ENCODE assay signal across 12 cellular contexts in the genomic region with DNA sequence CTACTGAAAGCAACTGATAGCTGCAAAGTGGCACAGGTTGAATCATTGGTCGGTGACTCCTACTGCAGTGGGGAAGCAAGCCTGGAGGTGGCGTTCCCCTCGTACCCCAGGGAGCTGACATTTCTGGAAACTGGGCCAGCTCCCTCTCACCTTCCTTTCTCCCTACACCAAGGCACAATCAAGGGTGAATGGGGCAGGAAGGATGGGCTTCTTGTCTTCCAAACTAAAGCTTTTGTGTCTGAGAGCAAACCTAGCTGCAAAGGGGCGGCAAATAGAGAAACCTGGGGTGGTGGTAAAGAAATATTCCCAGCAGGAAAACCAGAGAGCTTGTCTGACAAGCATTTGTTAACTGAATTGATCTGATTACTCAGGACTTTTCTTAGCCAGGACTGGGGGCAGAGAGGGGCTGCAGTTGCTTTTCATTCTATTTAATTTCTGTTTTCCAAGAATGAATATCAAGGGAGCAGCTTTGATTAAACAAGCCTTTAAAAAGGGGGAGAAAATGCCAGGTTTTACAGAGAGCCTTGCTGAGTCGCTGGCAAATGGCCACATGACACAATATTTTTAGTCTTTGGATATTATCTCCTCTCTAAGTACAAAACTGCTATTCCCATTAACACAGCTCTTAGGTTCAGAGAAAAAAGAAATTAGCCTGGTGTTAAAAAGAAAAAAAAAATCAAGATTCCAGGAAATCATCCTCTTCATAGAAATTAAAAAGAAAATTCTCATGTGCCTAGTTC. TPM values are rescaled to one million over a fixed set of nuclear protein-coding genes. Genes with fewer than 3 reads are reported as not detected.
DNase-seq lines count a peak whose midpoint lies in the region; ATAC-seq and TF ChIP-seq lines count a peak whose summit lies in the region.
"Had no signal": no experiment of that assay in that cellular context is flagged by ENCODE, and none has a peak within 500 bp of the region (broad histone marks: within the 10 kb centered on the region; RNA-seq: fewer than 3 reads in every experiment).

No MANE protein-coding gene starts in this region.

- H3K27ac Mint-ChIP-seq in activated naive CD4-positive, alpha-beta T cell treated with anti-CD3 and anti-CD28 coated beads, Interleukin-2, amount 50 U/mL, for 72 hours, result no peak overlapping the region
- H3K27ac Mint-ChIP-seq: IgD-negative memory B cell had no signal

- H3K27ac ChIP-seq in HUES48 (ENCODE audit: low read depth, low read length), result peak overlapping the region; percentile 88
- H3K27ac ChIP-seq in SK-N-MC, result peak overlapping the region; percentile 55
- H3K27ac ChIP-seq in fibroblast of lung (ENCODE audit: insufficient read depth, low read length), result no peak overlapping the region
- H3K27ac ChIP-seq: suprapubic skin had no signal

- H3K79me2 ChIP-seq in fibroblast of lung (ENCODE audit: control insufficient read depth, insufficient read depth, low read length), result no peaks in the 10 kb centered on the region

- H3K9me3 Mint-ChIP-seq in activated naive CD4-positive, alpha-beta T cell treated with anti-CD3 and anti-CD28 coated beads, Interleukin-2, amount 50 U/mL, for 72 hours, result no peaks in the 10 kb centered on the region
- H3K9me3 Mint-ChIP-seq: IgD-negative memory B cell had no signal

- DNase-seq in SK-N-MC (ENCODE audit: low read depth, low spot score) (no peak), fibroblast of lung (ENCODE audit: low read depth in 2 of 2) (peak; percentile 2 to 27), putamen (ENCODE audit: low spot score) (peak; percentile 33), NCI-H1930 (lab: John Stamatoyannopoulos, UW) (no peak), NK-92 (lab: John Stamatoyannopoulos, UW; ENCODE audit: unreplicated experiment) (no peak)
- no peak for DNase-seq in activated naive CD4-positive, alpha-beta T cell treated with anti-CD3 and anti-CD28 coated beads, Interleukin-2, amount 50 U/mL, for 72 hours (ENCODE audit: low spot score in 2 of 2)
- DNase-seq: activated CD8-positive, alpha-beta memory T cell treated with anti-CD3 and anti-CD28 coated beads, Interleukin-2, amount 50 U/mL, for 4 hours; sigmoid colon had no signal

- no peak overlapping the region for H3K4me2 ChIP-seq in fibroblast of lung (ENCODE audit: extremely low read depth, insufficient read depth, low read length)

- ATAC-seq in HG02981 (IDR thresholded peaks at IDR 0.05; ENCODE audit: unreplicated experiment), result no peak
- ATAC-seq in activated naive CD4-positive, alpha-beta T cell treated with anti-CD3 and anti-CD28 coated beads, Interleukin-2, amount 50 U/mL, for 72 hours, result no peak

- no peak for TF ChIP-seq CTCF in fibroblast of lung (conservative IDR thresholded peaks at IDR 0.05 in 1 of 2, IDR thresholded peaks at IDR 0.05 in 1 of 2; ENCODE audit: low read depth in 1 of 2, low read length in 2 of 2)

- H3K4me1 ChIP-seq in HUES48 (ENCODE audit: control insufficient read depth, insufficient read depth, low read length) (peaks cover 64% of the 10 kb centered on the region), fibroblast of lung (ENCODE audit: control insufficient read depth, extremely low read depth, insufficient read depth, low read length) (no peaks in the 10 kb centered on the region)
- H3K4me1 ChIP-seq: sigmoid colon, suprapubic skin had no signal

- H3K4me3 ChIP-seq in HUES48 (ENCODE audit: low read depth, low read length) (no peak overlapping the region), SK-N-MC (0 out of 2 replicates have a peak overlapping the region, but pooled peaks have one; percentile 14), fibroblast of lung (replicated peaks in 1 of 4; ENCODE audit: control extremely low read depth in 1 of 4, insufficient read depth in 1 of 4, low read depth in 3 of 4, low read length in 4 of 4) (no peak overlapping the region)
- H3K4me3 ChIP-seq: sigmoid colon, suprapubic skin had no signal

- H3K27me3 ChIP-seq in HUES48 (ENCODE audit: control insufficient read depth, insufficient read depth, low read length), result no peaks in the 10 kb centered on the region
- H3K27me3 ChIP-seq in fibroblast of lung (ENCODE audit: control insufficient read depth, insufficient read depth, low read length), result no peaks in the 10 kb centered on the region
- H3K27me3 ChIP-seq: sigmoid colon had no signal

- H3K36me3 ChIP-seq in HUES48 (ENCODE audit: control insufficient read depth, insufficient read depth, low read length), result no peaks in the 10 kb centered on the region
- H3K36me3 ChIP-seq in SK-N-MC (ENCODE audit: insufficient read depth, low read length), result no peaks in the 10 kb centered on the region
- no peaks in the 10 kb centered on the region for H3K36me3 ChIP-seq in fibroblast of lung (ENCODE audit: control insufficient read depth, insufficient read depth, low read length)
- H3K36me3 ChIP-seq: sigmoid colon, suprapubic skin had no signal

- H3K36me3 Mint-ChIP-seq in activated naive CD4-positive, alpha-beta T cell treated with anti-CD3 and anti-CD28 coated beads, Interleukin-2, amount 50 U/mL, for 72 hours, result no peaks in the 10 kb centered on the region
- H3K36me3 Mint-ChIP-seq: IgD-negative memory B cell had no signal

- no peak overlapping the region for H2AFZ ChIP-seq in fibroblast of lung (ENCODE audit: low read length)

- H3K9ac ChIP-seq in HUES48 (ENCODE audit: low read depth, low read length) (no peak overlapping the region), SK-N-MC (ENCODE audit: insufficient read length) (peak overlapping the region; percentile 29), fibroblast of lung (ENCODE audit: insufficient read depth, low read length) (no peak overlapping the region)

- H3K9me3 ChIP-seq in HUES48 (ENCODE audit: control insufficient read depth, insufficient read depth, low read length), result no peaks in the 10 kb centered on the region
- H3K9me3 ChIP-seq in SK-N-MC (ENCODE audit: low read depth, low read length), result no peaks in the 10 kb centered on the region
- H3K9me3 ChIP-seq in fibroblast of lung (ENCODE audit: control insufficient read depth, insufficient read depth, low read depth, low read length), result no peaks in the 10 kb centered on the region
- H3K9me3 ChIP-seq: sigmoid colon, suprapubic skin had no signal

- H4K20me1 ChIP-seq in fibroblast of lung (ENCODE audit: control insufficient read depth, extremely low read depth, insufficient read depth, low read length), result no peaks in the 10 kb centered on the region

RNA-seq across cellular contexts. Expression of a gene that starts 27.8 kb away (rescaled TPM):
- 4.9 and 9.4 TPM in 2 replicates for total RNA-seq in fibroblast of lung
- 3.2 and 5.1 TPM in 2 replicates for polyA plus RNA-seq in fibroblast of lung
- 3.9 and 8.3 TPM in 2 replicates for polyA plus RNA-seq in fibroblast of lung (2012)
- polyA minus RNA-seq in fibroblast of lung (ENCODE audit: low replicate concordance), result 1.2 and 1.9 TPM in 2 replicates
- under 1 TPM; 0.45 to 0.71 TPM for total RNA-seq in activated naive CD4-positive, alpha-beta T cell treated with anti-CD3 and anti-CD28 coated beads, Interleukin-2, amount 50 U/mL, for 72 hours

Comparison
In these comparisons a context has a peak if more than half of its experiments do, and no peak if none do; other contexts are left out.
1. DNase-seq: peak in fibroblast of lung (2 of 2) and putamen (single experiment); none in SK-N-MC (single experiment), NCI-H1930 (0 of 2), NK-92 (single experiment) and activated naive CD4-positive, alpha-beta T cell treated with anti-CD3 and anti-CD28 coated beads, Interleukin-2, amount 50 U/mL, for 72 hours (0 of 2).